Comparison of ENCODE assay signal across 8 cellular contexts in genomic region chr1:8423702-8424538, GRCh38.
DNase-seq lines count a peak whose midpoint lies in the region; ATAC-seq, FAIRE-seq and TF ChIP-seq lines count a peak whose summit lies in the region.

No MANE protein-coding gene starts in this region.

- TF ChIP-seq POLR2A in K562 (conservative IDR thresholded peaks at IDR 0.05) = no peak; the same call in 1 of the 2 replicates

- H3K9me3 ChIP-seq in K562 (replicated peaks; ENCODE audit: control insufficient read depth, insufficient read depth, low read depth, low read length) (no peaks in the 10 kb centered on the region), iPS-15b (ENCODE audit: control insufficient read depth, insufficient read depth, low read length) (no peaks in the 10 kb centered on the region), small intestine (ENCODE audit: control insufficient read depth, low read depth) (no peaks in the 10 kb centered on the region)

- H3K27me3 ChIP-seq in K562 (ENCODE audit: control insufficient read depth in 2 of 2, insufficient read depth in 2 of 2, low read length in 2 of 2) = no peaks in the 10 kb centered on the region
- H3K27me3 ChIP-seq in iPS-15b (ENCODE audit: control insufficient read depth, insufficient read depth, low read length) = no peaks in the 10 kb centered on the region
- H3K27me3 ChIP-seq in small intestine (ENCODE audit: control insufficient read depth in 2 of 2, insufficient read depth in 2 of 2, low read length in 2 of 2) = no peaks in the 10 kb centered on the region

- in situ Hi-C loops in K562 (cut with MboI) = no loop called here

- peak overlapping the region; percentile 72 for H3K4me2 ChIP-seq in K562 (ENCODE audit: insufficient read depth, low read length)

- peak; percentile 65 for FAIRE-seq in K562 (lab: Jason Lieb, UNC)
- FAIRE-seq in small intestine (lab: Jason Lieb, UNC) = no peak

- POLR2A ChIA-PET in K562 (lab: Yijun Ruan, JAX) = interaction anchor here (1.2 to 2.9 kb wide), 2 partner anchors 11 to 15 kb away, joined by 3 to 13 read pairs; no protein-coding TSS in a partner anchor

- DNase-seq in GM10266 (ENCODE audit: extremely low spot score) (peak; percentile 71), Kasumi-1 (lab: John Stamatoyannopoulos, UW) (peak; percentile 39 to 48), T1000 (lab: John Stamatoyannopoulos, UW) (peak; percentile 41), K562 (ENCODE audit: extremely low read depth in 1 of 4, low spot score in 3 of 4) (peak; percentile 66 to 90 (median 84)), small intestine (peak; percentile 40), ureter (ENCODE audit: low spot score) (no peak)

- H3K27ac ChIP-seq in K562 (ENCODE audit: extremely low read depth, low read depth, low read length) = peak overlapping the region; percentile 71; the same call in 2 of the 3 replicates
- H3K27ac ChIP-seq in small intestine (ENCODE audit: low read depth in 1 of 2, low read length in 1 of 2) = peak overlapping the region; percentile 93 to 98

- H3K9ac ChIP-seq in K562 (ENCODE audit: insufficient read depth in 1 of 2, low read depth in 2 of 2, low read length in 2 of 2) (peak overlapping the region; percentile 69 to 96; a peak in 3 of 4 replicates), iPS-15b (ENCODE audit: low read depth, low read length) (peak overlapping the region; percentile 56)

- peak; percentile 77 for ATAC-seq in K562
- ATAC-seq in GM19023 (IDR thresholded peaks at IDR 0.05; ENCODE audit: unreplicated experiment) = no peak

- H4K20me1 ChIP-seq in K562 (replicated peaks; ENCODE audit: control insufficient read depth, insufficient read depth, low read length) = 0 out of 2 replicates have a peak, but pooled peaks cover 10% of the 10 kb centered on the region

- no peak for TF ChIP-seq EP300 in K562 (IDR thresholded peaks at IDR 0.05; ENCODE audit: low read length)

- H3K36me3 ChIP-seq in K562 (ENCODE audit: control insufficient read depth, insufficient read depth, low read length) (peaks cover 28% of the 10 kb centered on the region), iPS-15b (ENCODE audit: control insufficient read depth, insufficient read depth, low read length) (no peaks in the 10 kb centered on the region), small intestine (ENCODE audit: control insufficient read depth in 2 of 2, insufficient read depth in 2 of 2, low read length in 2 of 2) (peaks cover 0 to 3% of the 10 kb centered on the region in 2 donors)

- WGBS in K562 (ENCODE audit: insufficient coverage, low coverage, missing lambda C conversion rate) = 2% methylated on average over 28 of the region's 78 CpGs
- 0% methylated on average over 46 to 78 of the region's 78 CpGs for WGBS in small intestine, 3 donors

- no TSS peak for BruUV-seq in K562 (replicated peaks; lab: Mats Ljungman, UMichigan)

- H3K79me2 ChIP-seq in K562 (ENCODE audit: control insufficient read depth, insufficient read depth, low read length) = peaks cover 21% of the 10 kb centered on the region

- H3K4me3 ChIP-seq in K562 (peak overlapping the region; percentile 66), iPS-15b (ENCODE audit: low read depth, low read length) (peak overlapping the region; percentile 77), small intestine (ENCODE audit: low read depth in 1 of 2, low read length in 2 of 2) (peak overlapping the region; percentile 87 to 96)

- CTCF ChIA-PET in K562 (lab: Yijun Ruan, JAX; ENCODE audit: low intra/inter-chr PET ratio) = interaction anchor here (0.6 kb wide), 1 partner anchor 49 kb away, joined by 3 read pairs; no protein-coding TSS in a partner anchor

- no peaks in the 10 kb centered on the region for H3K9me1 ChIP-seq in K562 (ENCODE audit: control insufficient read depth, insufficient read depth, low read length)

- TF ChIP-seq CTCF in GM10266 (IDR thresholded peaks at IDR 0.05; ENCODE audit: control insufficient read depth, insufficient read depth, low read depth, missing control alignments) (no peak), K562 (IDR thresholded peaks at IDR 0.05 in 2 of 3, conservative IDR thresholded peaks at IDR 0.05 in 1 of 3; ENCODE audit: insufficient read depth in 2 of 3, low read depth in 1 of 3, low read length in 3 of 3) (no peak)

- intact Hi-C loops in K562 (cut with micrococcal nuclease) = loop anchor here (10.0 kb wide), 1 partner anchor 281 kb away; no protein-coding TSS in a partner anchor

- peaks cover 17 to 24% of the 10 kb centered on the region in 2 experiments for H3K4me1 ChIP-seq in K562 (replicated peaks in 1 of 2; ENCODE audit: control insufficient read depth in 2 of 2, insufficient read depth in 2 of 2, low read length in 2 of 2)
- peaks cover 26% of the 10 kb centered on the region for H3K4me1 ChIP-seq in iPS-15b (ENCODE audit: control insufficient read depth, insufficient read depth, low read length)
- peaks cover 0 to 16% of the 10 kb centered on the region in 2 donors for H3K4me1 ChIP-seq in small intestine (ENCODE audit: control insufficient read depth in 2 of 2, insufficient read depth in 1 of 2, low read depth in 1 of 2, low read length in 1 of 2)

- TF ChIP-seq RAD21 in K562 (CRISPR knock-in tag; conservative IDR thresholded peaks at IDR 0.05 in 1 of 2, IDR thresholded peaks at IDR 0.05 in 1 of 2) = no peak

- peak overlapping the region; percentile 74 for H2AFZ ChIP-seq in K562 (ENCODE audit: low read depth, low read length)

TF ChIP-seq in K562, 482 proteins besides CTCF, POLR2A, EP300 and RAD21 (continues in another document):
- no peak for TF ChIP-seq ZBTB2 (IDR thresholded peaks at IDR 0.05)
- TF ChIP-seq NEUROD1 (IDR thresholded peaks at IDR 0.05; ENCODE audit: borderline replicate concordance, low read depth, low read length, partially characterized antibody) = peak; percentile 39
- TF ChIP-seq MXI1 (IDR thresholded peaks at IDR 0.05; ENCODE audit: low read depth, low read length) = no peak
- peak; percentile 24 for TF ChIP-seq PHF20 (IDR thresholded peaks at IDR 0.05; ENCODE audit: partially characterized antibody)
- TF ChIP-seq SP1 (CRISPR knock-in tag; IDR thresholded peaks at IDR 0.05) = peak; percentile 50; the same call in 1 of the 2 replicates
- peak; percentile 62 for TF ChIP-seq RBFOX2 (IDR thresholded peaks at IDR 0.05; ENCODE audit: low read depth, low read length)
- no peak for TF ChIP-seq PRPF4 (IDR thresholded peaks at IDR 0.05; ENCODE audit: insufficient read depth, low read depth, low read length, poor library complexity, severe bottlenecking)
- TF ChIP-seq JUN (IDR thresholded peaks at IDR 0.05; ENCODE audit: borderline replicate concordance, low read depth, low read length) = 0 out of 2 replicates have a peak, but pooled peaks have one; percentile 11
- TF ChIP-seq JUN (CRISPR knock-in tag; IDR thresholded peaks at IDR 0.05; ENCODE audit: borderline replicate concordance) = no peak
- no peak for TF ChIP-seq ATF6 (CRISPR knock-in tag; IDR thresholded peaks at IDR 0.05)
- peak; percentile 44; the same call in 1 of the 2 replicates for TF ChIP-seq THAP12 (CRISPR knock-in tag; IDR thresholded peaks at IDR 0.05)
- TF ChIP-seq ETV1 (tag; conservative IDR thresholded peaks at IDR 0.05; ENCODE audit: low read depth) = peak; percentile 59; the same call in 1 of the 2 replicates
